7 cellular contexts compared by ENCODE assay signal in the genomic region with DNA sequence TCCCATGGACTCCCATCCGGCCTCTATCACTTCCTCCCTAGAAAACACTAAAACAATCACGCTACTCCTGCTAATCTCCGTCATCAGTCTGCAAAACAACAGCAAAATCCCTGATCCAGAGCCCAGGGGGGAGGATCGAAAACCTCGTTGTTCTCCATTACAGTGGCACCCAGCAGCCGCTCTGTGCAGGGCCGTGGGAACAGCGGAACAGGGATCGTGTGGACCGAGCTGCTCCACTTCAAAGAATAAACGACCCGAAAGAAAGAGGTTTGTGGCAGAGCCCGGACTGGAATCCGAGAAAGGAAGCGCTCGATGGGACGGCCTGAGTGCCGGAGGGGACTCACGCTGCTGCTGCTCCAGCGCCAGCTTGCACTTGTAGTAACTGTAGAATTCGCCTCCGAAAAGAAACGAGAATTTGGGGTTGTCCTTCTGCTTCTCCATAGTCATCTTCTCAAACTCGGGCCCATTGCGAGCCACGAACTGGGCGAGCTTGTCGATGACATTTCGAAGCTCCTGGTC. TPM values are rescaled to one million over a fixed set of nuclear protein-coding genes. Genes with fewer than 3 reads are reported as not detected.
A peak's percentile ranks its signal among the peaks of the same experiment; 100 is the strongest.
DNase-seq lines count a peak whose midpoint lies in the region; ATAC-seq and TF ChIP-seq lines count a peak whose summit lies in the region.
"Had no signal": no experiment of that assay in that cellular context is flagged by ENCODE, and none has a peak within 500 bp of the region (broad histone marks: within the 10 kb centered on the region; RNA-seq: fewer than 3 reads in every experiment).

No MANE protein-coding gene starts in this region.

- peaks cover 80% of the 10 kb centered on the region for H3K79me2 ChIP-seq in neural progenitor cell (ENCODE audit: low read depth)

- TF ChIP-seq CTCF in MCF 10A (IDR thresholded peaks at IDR 0.05; ENCODE audit: unreplicated experiment) (no peak), neural progenitor cell (IDR thresholded peaks at IDR 0.05) (no peak)

- DNase-seq in MCF 10A (ENCODE audit: unreplicated experiment) (peak; percentile 9), neural progenitor cell (ENCODE audit: low spot score) (peak; percentile 51), T1000 (lab: John Stamatoyannopoulos, UW) (no peak), cerebellar nuclear complex (lab: John Stamatoyannopoulos, UW) (no peak)

- intact Hi-C loops in MCF 10A (cut with micrococcal nuclease): no loop called here

- H3K4me2 ChIP-seq in BLaER1 (peak overlapping the region; percentile 93), neural progenitor cell (peak overlapping the region; percentile 99)

- H3F3A ChIP-seq in neural progenitor cell (ENCODE audit: low read depth): peaks cover 10% of the 10 kb centered on the region

- POLR2A ChIA-PET in MCF 10A (lab: Yijun Ruan, JAX): interaction anchor here (0.6 to 3.3 kb wide), 19 partner anchors 8 to 119 kb away, joined by 3 to 20 read pairs (median 4); a partner anchor contains a TSS

- H3K27ac ChIP-seq in BLaER1 (peak overlapping the region; percentile 92), neural progenitor cell (peak overlapping the region; percentile 79)

- peaks cover 9% of the 10 kb centered on the region for H3K4me1 Mint-ChIP-seq in MCF 10A (ENCODE audit: insufficient read depth, unreplicated experiment)
- peaks cover 25% of the 10 kb centered on the region for H3K4me1 Mint-ChIP-seq in neural progenitor cell

- no peaks in the 10 kb centered on the region for H3K9me3 Mint-ChIP-seq in MCF 10A (ENCODE audit: unreplicated experiment)
- no peaks in the 10 kb centered on the region for H3K9me3 Mint-ChIP-seq in neural progenitor cell

- H2AFZ ChIP-seq in neural progenitor cell (replicated peaks): peak overlapping the region; percentile 60

- H4K20me1 ChIP-seq in BLaER1 (peaks cover 56% of the 10 kb centered on the region), neural progenitor cell (ENCODE audit: low read depth) (peaks cover 43% of the 10 kb centered on the region)

- H3K4me3 ChIP-seq in BLaER1: peak overlapping the region; percentile 89
- peak overlapping the region; percentile 98 for H3K4me3 ChIP-seq in neural progenitor cell

- H3K9me3 ChIP-seq in BLaER1: no peaks in the 10 kb centered on the region
- no peaks in the 10 kb centered on the region for H3K9me3 ChIP-seq in neural progenitor cell (ENCODE audit: low read depth)

- no peaks in the 10 kb centered on the region for H3K27me3 ChIP-seq in BLaER1
- H3K27me3 ChIP-seq in neural progenitor cell: no peaks in the 10 kb centered on the region

- peak; percentile 4 for ATAC-seq in HG03139 (IDR thresholded peaks at IDR 0.05; ENCODE audit: unreplicated experiment)

- peaks cover 60% of the 10 kb centered on the region for H3K4me1 ChIP-seq in BLaER1
- H3K4me1 ChIP-seq in neural progenitor cell: no peaks in the 10 kb centered on the region

- H3K4me3 Mint-ChIP-seq in MCF 10A (ENCODE audit: unreplicated experiment): peak overlapping the region; percentile 81
- H3K4me3 Mint-ChIP-seq in neural progenitor cell: peak overlapping the region; percentile 97

- H3K9ac ChIP-seq in BLaER1 (peak overlapping the region; percentile 97), neural progenitor cell (peak overlapping the region; percentile 93)

- TSS peak; percentile 79 for BruUV-seq in MCF 10A (replicated peaks; lab: Mats Ljungman, UMichigan)

- H3K27ac Mint-ChIP-seq in MCF 10A (ENCODE audit: low read depth, unreplicated experiment) (peak overlapping the region; percentile 63), neural progenitor cell (peak overlapping the region; percentile 1)

- CTCF ChIA-PET in MCF 10A (lab: Yijun Ruan, JAX): interaction anchor here (0.6 kb wide), 1 partner anchor 229 kb away, joined by 3 read pairs; no protein-coding TSS in a partner anchor

- H3K36me3 ChIP-seq in BLaER1: peaks cover 42% of the 10 kb centered on the region
- H3K36me3 ChIP-seq in neural progenitor cell: no peaks in the 10 kb centered on the region

- peaks cover 44% of the 10 kb centered on the region for H3K36me3 Mint-ChIP-seq in MCF 10A (ENCODE audit: insufficient read depth, unreplicated experiment)
- H3K36me3 Mint-ChIP-seq in neural progenitor cell: peaks cover 24% of the 10 kb centered on the region

- no peaks in the 10 kb centered on the region for H3K27me3 Mint-ChIP-seq in MCF 10A (ENCODE audit: insufficient read depth, unreplicated experiment)
- H3K27me3 Mint-ChIP-seq in neural progenitor cell (ENCODE audit: insufficient read depth, low read depth): peaks cover 5% of the 10 kb centered on the region

RNA-seq across cellular contexts. Expression of a gene that starts 0.7 kb away (rescaled TPM):
- total RNA-seq in MCF 10A (2022) (45.6 and 51.6 TPM in 2 replicates), neural progenitor cell (ENCODE audit: low replicate concordance) (5.5 and 13.7 TPM in 2 replicates)

RNA-seq across cellular contexts. Expression of a gene that starts 30.6 kb away (rescaled TPM):
- 62.2 and 62.6 TPM in 2 replicates for total RNA-seq in MCF 10A (2022)
- 16.4 and 24.8 TPM in 2 replicates for total RNA-seq in neural progenitor cell (ENCODE audit: low replicate concordance)

RNA-seq across cellular contexts. Expression of a gene that starts 45.4 kb away (rescaled TPM):
- total RNA-seq in MCF 10A (2022) (9.0 and 9.2 TPM in 2 replicates), neural progenitor cell (ENCODE audit: low replicate concordance) (10.9 and 13.2 TPM in 2 replicates)

RNA-seq across cellular contexts. Expression of a gene that starts 45.6 kb away (rescaled TPM):
- total RNA-seq in MCF 10A (2022) (not detected in 2 replicates), neural progenitor cell (ENCODE audit: low replicate concordance) (0.09 and 2.0 TPM in 2 replicates)
- total RNA-seq: NCI-H460 had no signal

Comparison
In these comparisons a context has a peak if more than half of its experiments do, and no peak if none do; other contexts are left out.
1. DNase-seq: peak in MCF 10A (single experiment) and neural progenitor cell (single experiment); none in T1000 (single experiment) and cerebellar nuclear complex (0 of 2).